30 cellular contexts compared by ENCODE assay signal in genomic region chr6:43941174-43941573, GRCh38.
"Had no signal": no experiment of that assay in that cellular context is flagged by ENCODE, and none has a peak within 500 bp of the region (broad histone marks: within the 10 kb centered on the region; RNA-seq: fewer than 3 reads in every experiment).

No MANE protein-coding gene starts in this region.

- H3K27me3 Mint-ChIP-seq: activated naive CD4-positive, alpha-beta T cell treated with anti-CD3 and anti-CD28 coated beads, Interleukin-2, amount 50 U/mL, for 24 hours; activated naive CD8-positive, alpha-beta T cell treated with anti-CD3 and anti-CD28 coated beads, Interleukin-2, amount 50 U/mL, for 24 hours; activated T-cell treated with anti-CD3 and anti-CD28 coated beads, Interleukin-2, amount 50 U/mL, for 24 hours; central memory CD8-positive, alpha-beta T cell had no signal

- H3K4me3 Mint-ChIP-seq: activated naive CD4-positive, alpha-beta T cell treated with anti-CD3 and anti-CD28 coated beads, Interleukin-2, amount 50 U/mL, for 24 hours; activated naive CD8-positive, alpha-beta T cell treated with anti-CD3 and anti-CD28 coated beads, Interleukin-2, amount 50 U/mL, for 24 hours; activated T-cell treated with anti-CD3 and anti-CD28 coated beads, Interleukin-2, amount 50 U/mL, for 24 hours; central memory CD8-positive, alpha-beta T cell; naive thymus-derived CD8-positive, alpha-beta T cell; neural progenitor cell; stimulated activated naive B cell treated with anti-CD40 and anti-IgM and Interleukin-4, amounts not matched to agents 10 μg/mL and 1 μg/mL and 100 μg/mL, for 72 hours; T-helper 1 cell treated with Interleukin-12 subunit alpha and Interleukin-12 subunit beta and Interleukin-4 antibody, amounts not matched to agents 30 μg/mL and 1 μg/mL, for 36 hours had no signal

- H3K9me3 Mint-ChIP-seq: activated naive CD4-positive, alpha-beta T cell treated with anti-CD3 and anti-CD28 coated beads, Interleukin-2, amount 50 U/mL, for 24 hours; central memory CD8-positive, alpha-beta T cell had no signal

- H2AFZ ChIP-seq: neural progenitor cell had no signal

- H3K4me1 ChIP-seq: breast epithelium, esophagus muscularis mucosa, foreskin keratinocyte, upper lobe of right lung had no signal

- H3K27me3 ChIP-seq: breast epithelium, esophagus muscularis mucosa, heart right ventricle, neural progenitor cell, ovary, stomach, thyroid gland, upper lobe of right lung had no signal

- H3K9ac ChIP-seq: neural progenitor cell had no signal

- H3K4me1 Mint-ChIP-seq: activated naive CD4-positive, alpha-beta T cell treated with anti-CD3 and anti-CD28 coated beads, Interleukin-2, amount 50 U/mL, for 24 hours; activated naive CD8-positive, alpha-beta T cell treated with anti-CD3 and anti-CD28 coated beads, Interleukin-2, amount 50 U/mL, for 24 hours; central memory CD8-positive, alpha-beta T cell; stimulated activated naive B cell treated with anti-CD40 and anti-IgM and Interleukin-4, amounts not matched to agents 10 μg/mL and 1 μg/mL and 100 μg/mL, for 72 hours had no signal

- H3K27ac Mint-ChIP-seq: activated naive CD4-positive, alpha-beta T cell treated with anti-CD3 and anti-CD28 coated beads, Interleukin-2, amount 50 U/mL, for 24 hours; activated T-cell treated with anti-CD3 and anti-CD28 coated beads, Interleukin-2, amount 50 U/mL, for 24 hours; stimulated activated naive B cell treated with anti-CD40 and anti-IgM and Interleukin-4, amounts not matched to agents 10 μg/mL and 1 μg/mL and 100 μg/mL, for 72 hours; T-helper 1 cell treated with Interleukin-12 subunit alpha and Interleukin-12 subunit beta and Interleukin-4 antibody, amounts not matched to agents 30 μg/mL and 1 μg/mL, for 36 hours had no signal

- FAIRE-seq: TTC549 had no signal

- H3K4me3 ChIP-seq: breast epithelium, esophagus muscularis mucosa, heart right ventricle, neural progenitor cell, ovary, psoas muscle, smooth muscle cell, stomach, thyroid gland, upper lobe of right lung had no signal

- H3K36me3 ChIP-seq: breast epithelium, esophagus muscularis mucosa, heart right ventricle, neural progenitor cell, ovary, stomach, thyroid gland, upper lobe of right lung had no signal

- H3K9me3 ChIP-seq: ovary, psoas muscle, thyroid gland, upper lobe of right lung had no signal

- ATAC-seq: activated CD4-positive, CD25-positive, alpha-beta regulatory T cell treated with anti-CD3 and anti-CD28 coated beads, Interleukin-2, amount 50 U/mL, for 24 hours; activated naive CD8-positive, alpha-beta T cell treated with anti-CD3 and anti-CD28 coated beads, Interleukin-2, amount 50 U/mL, for 24 hours; foreskin keratinocyte; heart right ventricle; naive thymus-derived CD8-positive, alpha-beta T cell; psoas muscle; stimulated activated naive B cell treated with anti-CD40 and anti-IgM and Interleukin-4, amounts not matched to agents 10 μg/mL and 1 μg/mL and 100 μg/mL, for 72 hours; upper lobe of right lung had no signal

- H3K27ac ChIP-seq: breast epithelium, esophagus muscularis mucosa, foreskin keratinocyte, heart right ventricle, neural progenitor cell, ovary, psoas muscle, stomach, upper lobe of right lung, VCaP had no signal

- H3K4me2 ChIP-seq: neural progenitor cell had no signal

- DNase-seq: activated CD4-positive, alpha-beta T cell treated with anti-CD3 and anti-CD28 coated beads for 48 hours; activated CD4-positive, alpha-beta T cell treated with anti-CD3 and anti-CD28 coated beads, Interleukin-2, amount 50 U/mL, for 48 hours; activated naive CD8-positive, alpha-beta T cell treated with anti-CD3 and anti-CD28 coated beads, Interleukin-2, amount 50 U/mL, for 24 hours; activated T-cell treated with anti-CD3 and anti-CD28 coated beads, Interleukin-2, amount 50 U/mL, for 24 hours; dermis blood vessel endothelial cell; effector CD4-positive, alpha-beta T cell; foreskin keratinocyte; heart right ventricle; mammary epithelial cell; naive thymus-derived CD8-positive, alpha-beta T cell; psoas muscle; stimulated activated CD4-positive, alpha-beta T cell treated with anti-CD3 and anti-CD28 coated beads, Interleukin-15, amount 100 ng/mL, for 24 hours; stimulated activated CD4-positive, alpha-beta T cell treated with anti-CD3 and anti-CD28 coated beads, Interleukin-2, amount 100 ng/mL, for 24 hours; stimulated activated naive B cell treated with anti-CD40 and anti-IgM and Interleukin-4, amounts not matched to agents 10 μg/mL and 1 μg/mL and 100 μg/mL, for 72 hours; stomach; SW 1271; T-helper 9 cell; thyroid gland; upper lobe of right lung had no signal

- H3K36me3 Mint-ChIP-seq: activated naive CD4-positive, alpha-beta T cell treated with anti-CD3 and anti-CD28 coated beads, Interleukin-2, amount 50 U/mL, for 24 hours; neural progenitor cell had no signal
